ENCODE assay signal across 17 cellular contexts in genomic region chr17:63441654-63442053, GRCh38. TPM values are rescaled to one million over a fixed set of nuclear protein-coding genes. Genes with fewer than 3 reads are reported as not detected.
DNase-seq lines count a peak whose midpoint lies in the region; ATAC-seq and TF ChIP-seq lines count a peak whose summit lies in the region.
"Had no signal": no experiment of that assay in that cellular context is flagged by ENCODE, and none has a peak within 500 bp of the region (broad histone marks: within the 10 kb centered on the region; RNA-seq: fewer than 3 reads in every experiment).

No MANE protein-coding gene starts in this region.

- no peak for TF ChIP-seq CTCF in left lung (IDR thresholded peaks at IDR 0.05)
- no peak for TF ChIP-seq CTCF in upper lobe of left lung (IDR thresholded peaks at IDR 0.05)

- no peaks in the 10 kb centered on the region for H3K9me3 Mint-ChIP-seq in activated CD4-positive, alpha-beta T cell treated with anti-CD3 and anti-CD28 coated beads, Interleukin-2, amount 10 ng/mL, durations not matched to agents 7 days and 5 days
- H3K9me3 Mint-ChIP-seq in T-cell = no peaks in the 10 kb centered on the region

- peaks cover 12% of the 10 kb centered on the region for H3K27me3 Mint-ChIP-seq in activated CD4-positive, alpha-beta T cell treated with anti-CD3 and anti-CD28 coated beads, Interleukin-2, amount 10 ng/mL, durations not matched to agents 7 days and 5 days
- no peaks in the 10 kb centered on the region for H3K27me3 Mint-ChIP-seq in T-cell

- POLR2A ChIA-PET in activated CD4-positive, alpha-beta T cell treated with anti-CD3 and anti-CD28 coated beads, Interleukin-2, amount 10 ng/mL, durations not matched to agents 7 days and 5 days (lab: Charles Lee) = no interaction called here
- POLR2A ChIA-PET in T-cell (lab: Charles Lee) = no interaction called here

- ATAC-seq in T-cell (replicated peaks in 1 of 4) = no peak
- no peak for ATAC-seq in left lung
- ATAC-seq in upper lobe of left lung (ENCODE audit: low FRiP score in 2 of 2) = no peak
- ATAC-seq in HG02870 (IDR thresholded peaks at IDR 0.05; ENCODE audit: unreplicated experiment) = no peak

- H3K36me3 ChIP-seq in left lung (no peaks in the 10 kb centered on the region), upper lobe of left lung (no peaks in the 10 kb centered on the region)
- H3K36me3 ChIP-seq: Peyer's patch, SJCRH30 had no signal

- H3K4me1 Mint-ChIP-seq in activated CD4-positive, alpha-beta T cell treated with anti-CD3 and anti-CD28 coated beads, Interleukin-2, amount 10 ng/mL, durations not matched to agents 7 days and 5 days = peaks cover 41% of the 10 kb centered on the region
- peaks cover 31 to 57% (median 38%) of the 10 kb centered on the region in 3 donors for H3K4me1 Mint-ChIP-seq in T-cell

- 69 to 88% methylated on average over 9 to 12 of the region's 13 CpGs for WGBS in upper lobe of left lung, 2 donors

- H3K9me3 ChIP-seq in left lung (no peaks in the 10 kb centered on the region), upper lobe of left lung (no peaks in the 10 kb centered on the region)
- H3K9me3 ChIP-seq: Peyer's patch, SJCRH30 had no signal

- peak overlapping the region; percentile 58 to 62 for H3K27ac ChIP-seq in left lung
- H3K27ac ChIP-seq in upper lobe of left lung = peak overlapping the region; percentile 63 to 97 (median 78)
- H3K27ac ChIP-seq: 22Rv1, SJCRH30 had no signal

- H3K4me1 ChIP-seq in left lung (peaks cover 5 to 73% of the 10 kb centered on the region in 2 donors), upper lobe of left lung (peaks cover 52 to 92% (median 61%) of the 10 kb centered on the region in 4 donors)
- H3K4me1 ChIP-seq: SJCRH30 had no signal

- H3K27me3 ChIP-seq in left lung (peaks cover 0 to 17% of the 10 kb centered on the region in 2 donors), upper lobe of left lung (no peaks in the 10 kb centered on the region)
- H3K27me3 ChIP-seq: Peyer's patch, SJCRH30 had no signal

- peaks cover 9% of the 10 kb centered on the region for H3K36me3 Mint-ChIP-seq in activated CD4-positive, alpha-beta T cell treated with anti-CD3 and anti-CD28 coated beads, Interleukin-2, amount 10 ng/mL, durations not matched to agents 7 days and 5 days (ENCODE audit: low read depth)
- H3K36me3 Mint-ChIP-seq in T-cell = no peaks in the 10 kb centered on the region

- CTCF ChIA-PET in activated CD4-positive, alpha-beta T cell treated with anti-CD3 and anti-CD28 coated beads, Interleukin-2, amount 10 ng/mL, durations not matched to agents 7 days and 5 days (lab: Charles Lee) = interaction anchor here (1.0 to 4.2 kb wide), 2 partner anchors 16 to 26 kb away, joined by 3 to 16 read pairs; no protein-coding TSS in a partner anchor
- CTCF ChIA-PET in T-cell (lab: Charles Lee) = no interaction called here

- no peak overlapping the region for H3K4me3 Mint-ChIP-seq in activated CD4-positive, alpha-beta T cell treated with anti-CD3 and anti-CD28 coated beads, Interleukin-2, amount 10 ng/mL, durations not matched to agents 7 days and 5 days
- no peak overlapping the region for H3K4me3 Mint-ChIP-seq in T-cell

- TF ChIP-seq EP300 in upper lobe of left lung (IDR thresholded peaks at IDR 0.05) = peak in 1 of 4 donors; percentile 68

- TF ChIP-seq POLR2A in upper lobe of left lung (IDR thresholded peaks at IDR 0.05) = no peak

- intact Hi-C loops in left lung (cut with DNase I) = no loop called here

- H3K4me3 ChIP-seq in left lung (no peak overlapping the region), upper lobe of left lung (no peak overlapping the region)
- H3K4me3 ChIP-seq: Peyer's patch, SJCRH30 had no signal

- DNase-seq in activated CD4-positive, alpha-beta T cell treated with anti-CD3 and anti-CD28 coated beads, Interleukin-2, amount 10 ng/mL, durations not matched to agents 7 days and 5 days = no peak
- DNase-seq in activated CD4-positive, alpha-beta T cell treated with anti-CD3 and anti-CD28 coated beads for 48 hours = no peak
- DNase-seq in T-cell = no peak
- DNase-seq in left lung = peak in 1 of 2 donors; percentile 64
- DNase-seq in upper lobe of left lung = no peak
- DNase-seq in stimulated activated CD8-positive, alpha-beta memory T cell treated with anti-CD3 and anti-CD28 coated beads, Interleukin-4, amount 100 ng/mL, for 48 hours = no peak
- no peak for DNase-seq in C1 segment of cervical spinal cord (lab: John Stamatoyannopoulos, UW)
- DNase-seq: DMS53, GF-D8, Karpas-422, NCI-H2081, NCI-H2171, NCI-H774, Peyer's patch had no signal

- peak overlapping the region; percentile 64 for H3K27ac Mint-ChIP-seq in activated CD4-positive, alpha-beta T cell treated with anti-CD3 and anti-CD28 coated beads, Interleukin-2, amount 10 ng/mL, durations not matched to agents 7 days and 5 days
- peak overlapping the region; percentile 87 to 95 for H3K27ac Mint-ChIP-seq in T-cell

RNA-seq across cellular contexts. Expression of gene CYB561, which starts 4.5 kb away (rescaled TPM):
- 1 to 10 TPM; 7.9 to 9.5 TPM for total RNA-seq in activated CD4-positive, alpha-beta T cell treated with anti-CD3 and anti-CD28 coated beads, Interleukin-2, amount 10 ng/mL, durations not matched to agents 7 days and 5 days
- total RNA-seq in T-cell (10 to 100 TPM; 15.5 to 64.1 (median 34.0) TPM), left lung (10 to 100 TPM; 70.7 to 76.4 TPM), upper lobe of left lung (100 to 1,000 TPM in 1 of 6 donors, 10 to 100 TPM in 5; 53.7 to 124 (median 64.4) TPM)
- total RNA-seq: SJCRH30 had no signal

RNA-seq across cellular contexts. Expression of gene ACE, which starts 35.2 kb away (rescaled TPM):
- 1 to 10 TPM; 4.1 to 5.9 TPM for total RNA-seq in activated CD4-positive, alpha-beta T cell treated with anti-CD3 and anti-CD28 coated beads, Interleukin-2, amount 10 ng/mL, durations not matched to agents 7 days and 5 days
- total RNA-seq in T-cell (10 to 100 TPM in 3 of 5 donors, 1 to 10 TPM in 2; 4.1 to 37.0 (median 12.8) TPM), left lung (10 to 100 TPM; 51.2 to 68.9 TPM), upper lobe of left lung (10 to 100 TPM; 21.1 to 90.6 (median 65.1) TPM)
